In genomic region chr4:53043096-53043495, GRCh38 we compare ENCODE assay signal across 1 cellular context.
TF ChIP-seq lines count a peak whose summit lies in the region.

No MANE protein-coding gene starts in this region.

TF ChIP-seq in IMR-90, 13 proteins besides CTCF, POLR2A, EP300 and RAD21 (continued from another document):
- TF ChIP-seq, protein P1, sequence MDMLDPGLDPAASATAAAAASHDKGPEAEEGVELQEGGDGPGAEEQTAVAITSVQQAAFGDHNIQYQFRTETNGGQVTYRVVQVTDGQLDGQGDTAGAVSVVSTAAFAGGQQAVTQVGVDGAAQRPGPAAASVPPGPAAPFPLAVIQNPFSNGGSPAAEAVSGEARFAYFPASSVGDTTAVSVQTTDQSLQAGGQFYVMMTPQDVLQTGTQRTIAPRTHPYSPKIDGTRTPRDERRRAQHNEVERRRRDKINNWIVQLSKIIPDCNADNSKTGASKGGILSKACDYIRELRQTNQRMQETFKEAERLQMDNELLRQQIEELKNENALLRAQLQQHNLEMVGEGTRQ (IDR thresholded peaks at IDR 0.05; ENCODE audit: low read depth, low read length), result no peak
